ENCODE assay signal across 8 cellular contexts in the genomic region with DNA sequence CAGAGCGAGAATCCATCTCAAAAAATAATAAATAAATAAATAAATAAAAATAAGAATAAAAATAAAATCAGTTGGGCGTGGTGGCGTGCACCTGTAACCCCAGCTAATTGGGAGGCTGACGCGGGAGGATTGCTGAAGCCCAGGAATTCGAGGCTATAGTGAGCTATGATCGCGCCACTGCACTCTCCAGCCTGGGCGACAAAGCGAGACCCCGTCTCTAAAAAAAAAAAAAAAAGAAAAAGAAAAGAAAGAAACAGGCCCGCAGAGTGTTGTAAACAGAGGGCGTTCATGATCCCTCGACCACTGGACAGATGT. TPM values are rescaled to one million over a fixed set of nuclear protein-coding genes. Genes with fewer than 3 reads are reported as not detected.
DNase-seq lines count a peak whose midpoint lies in the region; ATAC-seq and TF ChIP-seq lines count a peak whose summit lies in the region.

No MANE protein-coding gene starts in this region.

- H3K9me3 ChIP-seq in mucosa of stomach (ENCODE audit: control insufficient read depth, low read length): no peaks in the 10 kb centered on the region

- peaks cover 11% of the 10 kb centered on the region for H3K36me3 Mint-ChIP-seq in stimulated activated naive CD8-positive, alpha-beta T cell treated with anti-CD3 and anti-CD28 coated beads, Interleukin-15, Interleukin-2, amounts not matched to agents 100 ng/mL and 50 ng/mL, for 24 hours (ENCODE audit: low read depth)
- H3K36me3 Mint-ChIP-seq in MCF 10A (ENCODE audit: insufficient read depth, unreplicated experiment): peaks cover 16% of the 10 kb centered on the region

- in situ Hi-C loops in ACHN (cut with HindIII; ENCODE audit: low pct_ligation_motif_present, low pct_unique_long_range_greater_than_20kb, low sequenced_read_pairs): no loop called here

- no peaks in the 10 kb centered on the region for H3K9me3 Mint-ChIP-seq in stimulated activated naive CD8-positive, alpha-beta T cell treated with anti-CD3 and anti-CD28 coated beads, Interleukin-15, Interleukin-2, amounts not matched to agents 100 ng/mL and 50 ng/mL, for 24 hours
- H3K9me3 Mint-ChIP-seq in MCF 10A (ENCODE audit: unreplicated experiment): no peaks in the 10 kb centered on the region

- no peaks in the 10 kb centered on the region for H3K36me3 ChIP-seq in mucosa of stomach (ENCODE audit: control insufficient read depth, insufficient read depth, low read length)

- CTCF ChIA-PET in MCF 10A (lab: Yijun Ruan, JAX): interaction anchor here (0.6 to 3.2 kb wide), 26 partner anchors 9 to 319 kb away, joined by 3 to 18 read pairs (median 4); a partner anchor contains a TSS

- H3K4me1 Mint-ChIP-seq in stimulated activated naive CD8-positive, alpha-beta T cell treated with anti-CD3 and anti-CD28 coated beads, Interleukin-15, Interleukin-2, amounts not matched to agents 100 ng/mL and 50 ng/mL, for 24 hours (ENCODE audit: low read depth): peaks cover 32% of the 10 kb centered on the region
- H3K4me1 Mint-ChIP-seq in MCF 10A (ENCODE audit: insufficient read depth, unreplicated experiment): peaks cover 6% of the 10 kb centered on the region

- ATAC-seq in stimulated activated naive CD8-positive, alpha-beta T cell treated with anti-CD3 and anti-CD28 coated beads, Interleukin-15, Interleukin-2, amounts not matched to agents 100 U/mL and 50 U/mL, for 24 hours: no peak
- no peak for ATAC-seq in GM21381 (IDR thresholded peaks at IDR 0.05; ENCODE audit: unreplicated experiment)

- H3K4me3 ChIP-seq in mucosa of stomach (ENCODE audit: low read length): peak overlapping the region; percentile 64

- H3K9ac ChIP-seq in mucosa of stomach (ENCODE audit: low read length): peak overlapping the region; percentile 98

- TF ChIP-seq CTCF in MCF 10A (IDR thresholded peaks at IDR 0.05; ENCODE audit: unreplicated experiment): no peak

- POLR2A ChIA-PET in MCF 10A (lab: Yijun Ruan, JAX): interaction anchor here (0.6 to 5.5 kb wide), 16 partner anchors 8 to 330 kb away, joined by 3 to 125 read pairs (median 6); a partner anchor contains a TSS

- H3K4me3 Mint-ChIP-seq in stimulated activated naive CD8-positive, alpha-beta T cell treated with anti-CD3 and anti-CD28 coated beads, Interleukin-15, Interleukin-2, amounts not matched to agents 100 ng/mL and 50 ng/mL, for 24 hours: peak overlapping the region; percentile 80
- peak overlapping the region; percentile 86 for H3K4me3 Mint-ChIP-seq in MCF 10A (ENCODE audit: unreplicated experiment)

- peaks cover 31% of the 10 kb centered on the region for H3K4me1 ChIP-seq in mucosa of stomach (ENCODE audit: control insufficient read depth, insufficient read depth, low read length)

- DNase-seq in stimulated activated naive CD8-positive, alpha-beta T cell treated with anti-CD3 and anti-CD28 coated beads, Interleukin-15, Interleukin-2, amounts not matched to agents 100 U/mL and 50 U/mL, for 24 hours: no peak
- no peak for DNase-seq in MCF 10A (ENCODE audit: unreplicated experiment)
- no peak for DNase-seq in ACHN
- no peak for DNase-seq in GF-D8 (lab: John Stamatoyannopoulos, UW)
- no peak for DNase-seq in medulla oblongata (ENCODE audit: extremely low spot score)

- BruUV-seq in MCF 10A (replicated peaks; lab: Mats Ljungman, UMichigan): no TSS peak

- H3K27me3 ChIP-seq in mucosa of stomach (ENCODE audit: control insufficient read depth, insufficient read depth, low read length): no peaks in the 10 kb centered on the region

- no peaks in the 10 kb centered on the region for H3K27me3 Mint-ChIP-seq in stimulated activated naive CD8-positive, alpha-beta T cell treated with anti-CD3 and anti-CD28 coated beads, Interleukin-15, Interleukin-2, amounts not matched to agents 100 ng/mL and 50 ng/mL, for 24 hours
- H3K27me3 Mint-ChIP-seq in MCF 10A (ENCODE audit: insufficient read depth, unreplicated experiment): no peaks in the 10 kb centered on the region

- H3K27ac Mint-ChIP-seq in stimulated activated naive CD8-positive, alpha-beta T cell treated with anti-CD3 and anti-CD28 coated beads, Interleukin-15, Interleukin-2, amounts not matched to agents 100 ng/mL and 50 ng/mL, for 24 hours: peak overlapping the region; percentile 93
- peak overlapping the region; percentile 96 for H3K27ac Mint-ChIP-seq in MCF 10A (ENCODE audit: low read depth, unreplicated experiment)

- intact Hi-C loops in MCF 10A (cut with micrococcal nuclease): loop anchor here (1.0 to 2.0 kb wide), 4 partner anchors 23 to 115 kb away; no protein-coding TSS in a partner anchor

RNA-seq across cellular contexts. Expression of a gene that starts 5.4 kb away (rescaled TPM):
- total RNA-seq in MCF 10A (2022): 16.2 and 17.9 TPM in 2 replicates

RNA-seq across cellular contexts. Expression of a gene that starts 7.2 kb away (rescaled TPM):
- 2.1 and 2.4 TPM in 2 replicates for total RNA-seq in MCF 10A (2022)

RNA-seq across cellular contexts. Expression of a gene that starts 23.7 kb away (rescaled TPM):
- 23.3 and 29.4 TPM in 2 replicates for total RNA-seq in MCF 10A (2022)

RNA-seq across cellular contexts. Expression of a gene that starts 30.4 kb away (rescaled TPM):
- total RNA-seq in MCF 10A (2022): not detected in 2 replicates

RNA-seq across cellular contexts. Expression of a gene that starts 45.1 kb away (rescaled TPM):
- 44.0 and 68.7 TPM in 2 replicates for total RNA-seq in MCF 10A (2022)
